In the genomic region with DNA sequence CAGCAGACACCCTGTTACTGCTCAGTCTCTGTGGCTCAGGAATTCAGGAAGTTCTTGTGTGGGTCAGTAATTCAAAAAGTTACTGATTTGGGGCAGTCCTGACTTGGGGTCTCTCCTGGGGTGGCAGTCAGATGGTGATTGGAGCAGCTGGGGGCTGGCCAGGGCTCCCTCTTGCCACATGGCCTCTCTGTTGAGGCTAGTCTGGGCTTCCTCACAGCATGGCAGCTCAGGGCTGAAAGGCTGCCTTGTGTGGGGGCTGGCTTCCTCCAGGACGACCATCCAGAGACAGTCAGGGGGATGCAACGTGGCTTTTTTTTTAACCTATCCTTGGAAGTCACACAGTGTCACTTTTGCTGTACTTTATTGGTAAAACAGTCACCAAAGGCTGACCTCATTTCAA, we compare ENCODE assay signal across 18 cellular contexts.
"Had no signal": no experiment of that assay in that cellular context is flagged by ENCODE, and none has a peak within 500 bp of the region (broad histone marks: within the 10 kb centered on the region; RNA-seq: fewer than 3 reads in every experiment).

No MANE protein-coding gene starts in this region.

- ATAC-seq: naive thymus-derived CD4-positive, alpha-beta T cell; stimulated activated memory B cell treated with anti-CD40 and anti-IgM and Interleukin-4, amounts not matched to agents 10 μg/mL and 1 μg/mL and 100 μg/mL, for 72 hours; stimulated activated naive CD8-positive, alpha-beta T cell treated with anti-CD3 and anti-CD28 coated beads, Interleukin-15, amount 100 ng/mL, for 72 hours had no signal

- H3K4me1 ChIP-seq: colonic mucosa, left lung, testis had no signal

- H3K4me3 ChIP-seq: colonic mucosa, left lung, smooth muscle cell, testis, transverse colon had no signal

- H3K27ac ChIP-seq: colonic mucosa, left lung, neutrophil, testis had no signal

- H3K27me3 ChIP-seq: colonic mucosa, left lung, neutrophil, testis, transverse colon had no signal

- H3K9me3 ChIP-seq: colonic mucosa, left lung, neutrophil, testis, transverse colon had no signal

- DNase-seq: colonic mucosa; effector CD4-positive, alpha-beta T cell; endodermal cell; erythroblast; foreskin melanocyte; islet precursor cell; left lung; mesendoderm; naive thymus-derived CD4-positive, alpha-beta T cell; nephron progenitor cell; stimulated activated CD4-positive, alpha-beta T cell treated with anti-CD3 and anti-CD28 coated beads, Interleukin-1b, Interleukin-23, amount 100 ng/mL, for 48 hours; stimulated activated CD4-positive, alpha-beta T cell treated with anti-CD3 and anti-CD28 coated beads, Interleukin-4, amount 100 ng/mL, for 24 hours; stimulated activated naive CD8-positive, alpha-beta T cell treated with anti-CD3 and anti-CD28 coated beads, Interleukin-15, amount 100 ng/mL, for 72 hours; testis; transverse colon had no signal

- H3K36me3 ChIP-seq: colonic mucosa, left lung, neutrophil, transverse colon had no signal
